Comparison of ENCODE assay signal across 26 cellular contexts in genomic region chr20:4710106-4710475, GRCh38. TPM values are rescaled to one million over a fixed set of nuclear protein-coding genes. Genes with fewer than 3 reads are reported as not detected.
"Had no signal": no experiment of that assay in that cellular context is flagged by ENCODE, and none has a peak within 500 bp of the region (broad histone marks: within the 10 kb centered on the region; RNA-seq: fewer than 3 reads in every experiment).

No MANE protein-coding gene starts in this region.

- H3K9me3 Mint-ChIP-seq: effector memory CD8-positive, alpha-beta T cell; natural killer cell treated with Interleukin-12 subunit alpha and Interleukin-12 subunit beta and Interleukin-15 and Interleukin-18, amount 100 ng/mL, for 72 hours had no signal

- H3K4me3 Mint-ChIP-seq: effector memory CD8-positive, alpha-beta T cell; memory B cell; mesothelial cell of epicardium; naive B cell; natural killer cell treated with Interleukin-12 subunit alpha and Interleukin-12 subunit beta and Interleukin-15 and Interleukin-18, amount 100 ng/mL, for 72 hours; neural crest cell; stimulated activated naive B cell treated with anti-CD40 and anti-IgM and Interleukin-4, amounts not matched to agents 10 μg/mL and 1 μg/mL and 100 μg/mL, for 72 hours; stimulated activated naive CD8-positive, alpha-beta T cell treated with anti-CD3 and anti-CD28 coated beads, Interleukin-15, Interleukin-2, amounts not matched to agents 100 ng/mL and 50 ng/mL, for 24 hours had no signal

- H3K36me3 Mint-ChIP-seq: memory B cell; mesothelial cell of epicardium; natural killer cell treated with Interleukin-12 subunit alpha and Interleukin-12 subunit beta and Interleukin-15 and Interleukin-18, amount 100 ng/mL, for 72 hours had no signal

- H3K4me1 Mint-ChIP-seq: mesothelial cell of epicardium, neural crest cell had no signal

- DNase-seq: cortex of kidney; effector memory CD8-positive, alpha-beta T cell; foreskin fibroblast; gastrocnemius medialis; kidney; mucosa of descending colon; naive B cell; right cardiac atrium; sigmoid colon; stimulated activated naive B cell treated with anti-CD40 and anti-IgM and Interleukin-4, amounts not matched to agents 10 μg/mL and 1 μg/mL and 100 μg/mL, for 72 hours; upper lobe of left lung had no signal

- H3K27me3 Mint-ChIP-seq: memory B cell; naive B cell; natural killer cell treated with Interleukin-12 subunit alpha and Interleukin-12 subunit beta and Interleukin-15 and Interleukin-18, amount 100 ng/mL, for 72 hours; progenitor cell of endocrine pancreas; stimulated activated naive CD8-positive, alpha-beta T cell treated with anti-CD3 and anti-CD28 coated beads, Interleukin-15, Interleukin-2, amounts not matched to agents 100 ng/mL and 50 ng/mL, for 24 hours had no signal

- H3K36me3 ChIP-seq: gastrocnemius medialis, neutrophil, sigmoid colon, thoracic aorta, tibial nerve, upper lobe of left lung had no signal

- FAIRE-seq: kidney had no signal

- H2AFZ ChIP-seq: hepatocyte, parathyroid adenoma had no signal

- H3K4me2 ChIP-seq: hepatocyte had no signal

- H3K27me3 ChIP-seq: gastrocnemius medialis, hepatocyte, sigmoid colon, tibial nerve, upper lobe of left lung had no signal

- H3K4me1 ChIP-seq: gastrocnemius medialis, parathyroid adenoma, sigmoid colon, tibial nerve, upper lobe of left lung had no signal

- H3K27ac ChIP-seq: gastrocnemius medialis, hepatocyte, neutrophil, parathyroid adenoma, sigmoid colon, thoracic aorta, tibial nerve, upper lobe of left lung had no signal

- H3K27ac Mint-ChIP-seq: effector memory CD8-positive, alpha-beta T cell; memory B cell; mesothelial cell of epicardium; natural killer cell treated with Interleukin-12 subunit alpha and Interleukin-12 subunit beta and Interleukin-15 and Interleukin-18, amount 100 ng/mL, for 72 hours; progenitor cell of endocrine pancreas; stimulated activated naive B cell treated with anti-CD40 and anti-IgM and Interleukin-4, amounts not matched to agents 10 μg/mL and 1 μg/mL and 100 μg/mL, for 72 hours; stimulated activated naive CD8-positive, alpha-beta T cell treated with anti-CD3 and anti-CD28 coated beads, Interleukin-15, Interleukin-2, amounts not matched to agents 100 ng/mL and 50 ng/mL, for 24 hours had no signal

- H3K4me3 ChIP-seq: gastrocnemius medialis, hepatocyte, lung, mucosa of descending colon, sigmoid colon, thoracic aorta, tibial nerve, upper lobe of left lung had no signal

- H3K9ac ChIP-seq: parathyroid adenoma had no signal

- H3K9me3 ChIP-seq: gastrocnemius medialis, mucosa of descending colon, neutrophil, sigmoid colon, thoracic aorta, tibial nerve, upper lobe of left lung had no signal

- H3K79me2 ChIP-seq: hepatocyte, parathyroid adenoma had no signal

- ATAC-seq: effector memory CD8-positive, alpha-beta T cell; gastrocnemius medialis; left lobe of liver; mucosa of descending colon; natural killer cell treated with Interleukin-12 subunit alpha and Interleukin-12 subunit beta and Interleukin-15 and Interleukin-18, amount 100 ng/mL, for 72 hours; right cardiac atrium; stimulated activated naive B cell treated with anti-CD40 and anti-IgM and Interleukin-4, amounts not matched to agents 10 μg/mL and 1 μg/mL and 100 μg/mL, for 72 hours had no signal

RNA-seq across cellular contexts. Expression of gene PRND, which starts 11.6 kb away (rescaled TPM):
- total RNA-seq: gastrocnemius medialis; kidney; left lobe of liver; mesothelial cell of epicardium; natural killer cell treated with Interleukin-12 subunit alpha and Interleukin-12 subunit beta and Interleukin-15 and Interleukin-18, amount 100 ng/mL, for 72 hours; neural crest cell; progenitor cell of endocrine pancreas; right cardiac atrium; thoracic aorta had no signal
- polyA plus RNA-seq: esophagus, liver, right cardiac atrium had no signal
